8 cellular contexts compared by ENCODE assay signal in genomic region chr20:760751-761417, GRCh38. TPM values are rescaled to one million over a fixed set of nuclear protein-coding genes. Genes with fewer than 3 reads are reported as not detected.
A peak's percentile ranks its signal among the peaks of the same experiment; 100 is the strongest.
DNase-seq lines count a peak whose midpoint lies in the region; TF ChIP-seq lines count a peak whose summit lies in the region.

No MANE protein-coding gene starts in this region.

- no peaks in the 10 kb centered on the region for H3K4me1 ChIP-seq in A673 (ENCODE audit: insufficient read depth, low read length, poor library complexity, severe bottlenecking)
- peaks cover 16% of the 10 kb centered on the region for H3K4me1 ChIP-seq in left ventricle myocardium inferior

- H3K36me3 ChIP-seq in A673 (ENCODE audit: insufficient read depth, low read length, poor library complexity, severe bottlenecking) (no peaks in the 10 kb centered on the region), H7 (replicated peaks; ENCODE audit: control insufficient read depth, insufficient read depth, low read length) (no peaks in the 10 kb centered on the region), left ventricle myocardium inferior (no peaks in the 10 kb centered on the region)

- TF ChIP-seq CTCF in A673 (conservative IDR thresholded peaks at IDR 0.05; ENCODE audit: low read depth, low read length) (peak; percentile 95), left ventricle myocardium inferior (IDR thresholded peaks at IDR 0.05; ENCODE audit: borderline replicate concordance) (peak; percentile 79), coronary artery (IDR thresholded peaks at IDR 0.05) (no peak)

- CTCF ChIA-PET in A673 (lab: Charles Lee) = no interaction called here

- H3K27me3 ChIP-seq in A673 (replicated peaks; ENCODE audit: insufficient read depth, low read depth, low read length, poor library complexity) (no peaks in the 10 kb centered on the region), H7 (ENCODE audit: control insufficient read depth, insufficient read depth, low read length) (peaks cover 3% of the 10 kb centered on the region; the same call in 1 of the 2 replicates), left ventricle myocardium inferior (ENCODE audit: low read depth) (peaks cover 43% of the 10 kb centered on the region)

- H3K9me3 ChIP-seq in A673 (ENCODE audit: low read depth, low read length, poor library complexity, severe bottlenecking) (no peaks in the 10 kb centered on the region), left ventricle myocardium inferior (replicated peaks) (no peaks in the 10 kb centered on the region)

- no TSS peak for BruUV-seq in A673 (replicated peaks; lab: Mats Ljungman, UMichigan)

- no peak overlapping the region for H3K4me3 ChIP-seq in A673 (ENCODE audit: low read depth, low read length, poor library complexity, severe bottlenecking)
- H3K4me3 ChIP-seq in H7 (ENCODE audit: insufficient read depth, low read depth, low read length) = no peak overlapping the region; the same call in 1 of the 2 replicates
- H3K4me3 ChIP-seq in left ventricle myocardium inferior = no peak overlapping the region
- H3K4me3 ChIP-seq in coronary artery = no peak overlapping the region

- intact Hi-C loops in A673 (cut with micrococcal nuclease; ENCODE audit: unreplicated experiment) (no loop called here), left ventricle myocardium inferior (cut with micrococcal nuclease) (no loop called here)

- DNase-seq in A673 (ENCODE audit: low spot score) (peak; percentile 31), H7 (peak; percentile 94), activated T-cell treated with anti-CD3 and anti-CD28 coated beads for 24 hours (ENCODE audit: low read depth) (peak; percentile 24), left ventricle myocardium inferior (no peak), coronary artery (ENCODE audit: low spot score) (no peak), NCI-H774 (lab: John Stamatoyannopoulos, UW) (no peak), NK-92 (lab: John Stamatoyannopoulos, UW; ENCODE audit: unreplicated experiment) (no peak)
- peak; percentile 27 for DNase-seq in stimulated activated CD4-positive, alpha-beta T cell treated with anti-CD3 and anti-CD28 coated beads, Interleukin-4, amount 100 ng/mL, for 1 hour

- H3K27ac ChIP-seq in A673 (ENCODE audit: low read depth, low read length, poor library complexity, severe bottlenecking) (no peak overlapping the region), left ventricle myocardium inferior (replicated peaks) (no peak overlapping the region), coronary artery (no peak overlapping the region)

- POLR2A ChIA-PET in A673 (lab: Charles Lee; ENCODE audit: low non-redundant PET) = no interaction called here

RNA-seq across cellular contexts. Expression of gene SLC52A3, which starts 7.4 kb away (rescaled TPM):
- total RNA-seq in A673 (2021) (not detected in 2 replicates), left ventricle myocardium inferior (2.3 TPM)
- 33.8 and 49.4 TPM in 2 replicates for total RNA-seq in H7 (2014; rRNA removed; shearing (Covaris generic))

Comparison
In these comparisons a context has a peak if more than half of its experiments do, and no peak if none do; other contexts are left out.
1. DNase-seq: peak in A673 (single experiment), H7 (single experiment), activated T-cell treated with anti-CD3 and anti-CD28 coated beads for 24 hours (single experiment) and stimulated activated CD4-positive, alpha-beta T cell treated with anti-CD3 and anti-CD28 coated beads, Interleukin-4, amount 100 ng/mL, for 1 hour (single experiment); none in left ventricle myocardium inferior (single experiment), coronary artery (single experiment), NCI-H774 (single experiment) and NK-92 (single experiment).
2. RNA of gene SLC52A3, which starts 7.4 kb away (total RNA-seq): 33.8 to 49.4 TPM in H7; 2.3 TPM in left ventricle myocardium inferior (single experiment) and not detected in A673; every median in the first group is over 10 times any median in the second.